ENCODE assay signal across 8 cellular contexts in the genomic region with DNA sequence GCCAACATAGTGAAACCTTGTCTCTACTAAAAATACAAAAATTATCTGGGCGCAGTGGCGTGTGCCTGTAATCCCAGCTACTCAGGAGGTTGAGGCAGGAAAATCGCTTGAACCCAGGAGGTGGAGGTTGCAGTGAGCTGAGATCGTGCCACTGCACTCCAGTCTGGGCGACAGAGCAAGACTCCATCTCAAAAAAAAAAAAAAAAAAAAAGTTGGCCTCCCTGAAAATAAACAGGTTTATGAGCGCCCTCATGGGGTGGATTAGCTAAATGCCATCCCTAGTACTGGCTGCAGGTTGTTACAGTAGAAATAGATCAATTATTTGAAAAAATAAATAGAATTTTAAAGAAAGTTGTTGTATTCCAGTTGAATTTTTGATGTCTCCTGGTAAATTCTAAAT.
DNase-seq lines count a peak whose midpoint lies in the region; TF ChIP-seq lines count a peak whose summit lies in the region.
"Not testable (repeated sequence)": the region's sequence is repeated elsewhere in the genome, so short reads cannot be mapped to it uniquely, and the experiment has no call there.

No MANE protein-coding gene starts in this region.

- DNase-seq in AML-193 (lab: John Stamatoyannopoulos, UW), result peak; percentile 1 to 4
- DNase-seq in GM13976 (ENCODE audit: low spot score), result peak; percentile 65
- DNase-seq in NAMALWA (ENCODE audit: low spot score), result peak; percentile 63
- peak; percentile 55 for DNase-seq in RPMI8226
- DNase-seq in activated CD8-positive, alpha-beta memory T cell treated with anti-CD3 and anti-CD28 coated beads, Interleukin-2, amount 50 U/mL, for 4 hours, result peak; percentile 21
- DNase-seq in effector CD4-positive, alpha-beta T cell, result peak; percentile 16
- DNase-seq in kidney tubule cell (ENCODE audit: low spot score), result peak; percentile 54
- DNase-seq in stimulated activated CD4-positive, alpha-beta T cell treated with anti-CD3 and anti-CD28 coated beads, Interleukin-15, amount 100 ng/mL, for 24 hours, result peak; percentile 67

- peak; percentile 40 for TF ChIP-seq CTCF in GM13976 (IDR thresholded peaks at IDR 0.05; ENCODE audit: borderline replicate concordance, control extremely low read depth, extremely low read depth, insufficient read depth, missing control alignments)

- in situ Hi-C loops in GM13976 (cut with MboI; ENCODE audit: low sequenced_read_pairs, unreplicated experiment), result not testable (repeated sequence)

Comparison
In these comparisons a context has a peak if more than half of its experiments do, and no peak if none do; other contexts are left out.
1. Peak in every context shown above with its lines: DNase-seq.
2. DNase-seq: peak in every context shown above with its lines; median percentile 67 in stimulated activated CD4-positive, alpha-beta T cell treated with anti-CD3 and anti-CD28 coated beads, Interleukin-15, amount 100 ng/mL, for 24 hours; 65 in GM13976; 63 in NAMALWA; 55 in RPMI8226; 54 in kidney tubule cell; 21 in activated CD8-positive, alpha-beta memory T cell treated with anti-CD3 and anti-CD28 coated beads, Interleukin-2, amount 50 U/mL, for 4 hours; 16 in effector CD4-positive, alpha-beta T cell; 2 in AML-193.